In genomic region chr12:9051156-9051545, GRCh38 we compare ENCODE assay signal across 18 cellular contexts.
A peak's percentile ranks its signal among the peaks of the same experiment; 100 is the strongest.
DNase-seq lines count a peak whose midpoint lies in the region; ATAC-seq and TF ChIP-seq lines count a peak whose summit lies in the region.
"Had no signal": no experiment of that assay in that cellular context is flagged by ENCODE, and none has a peak within 500 bp of the region (broad histone marks: within the 10 kb centered on the region; RNA-seq: fewer than 3 reads in every experiment).

No MANE protein-coding gene starts in this region.

- H3K27ac Mint-ChIP-seq in dendritic cell treated with granulocyte-macrophage colony-stimulating factor and Interleukin-4, amounts not matched to agents 40 ng/mL and 50 ng/mL, for 4 days, result peak overlapping the region; percentile 6
- no peak overlapping the region for H3K27ac Mint-ChIP-seq in activated T-cell treated with anti-CD3 and anti-CD28 coated beads, Interleukin-2, amount 50 U/mL, for 24 hours
- H3K27ac Mint-ChIP-seq: CD14-positive monocyte had no signal

- TF ChIP-seq CTCF in upper lobe of left lung (IDR thresholded peaks at IDR 0.05), result no peak

- H3K4me3 ChIP-seq in upper lobe of left lung, result no peak overlapping the region

- no peak for TF ChIP-seq EP300 in upper lobe of left lung (IDR thresholded peaks at IDR 0.05)

- no peaks in the 10 kb centered on the region for H3K27me3 ChIP-seq in upper lobe of left lung

- peaks cover 5% of the 10 kb centered on the region for H3K27me3 Mint-ChIP-seq in dendritic cell treated with granulocyte-macrophage colony-stimulating factor and Interleukin-4, amounts not matched to agents 40 ng/mL and 50 ng/mL, for 4 days
- H3K27me3 Mint-ChIP-seq in activated T-cell treated with anti-CD3 and anti-CD28 coated beads, Interleukin-2, amount 50 U/mL, for 24 hours, result no peaks in the 10 kb centered on the region

- ATAC-seq in upper lobe of left lung (ENCODE audit: low FRiP score in 2 of 2) (peak; percentile 32 to 60), HG03095 (IDR thresholded peaks at IDR 0.05; ENCODE audit: unreplicated experiment) (no peak)
- ATAC-seq: PC-3, SK-N-SH treated with all-trans-retinoic acid at 6 μM for 48 hours had no signal

- no peaks in the 10 kb centered on the region for H3K9me3 Mint-ChIP-seq in dendritic cell treated with granulocyte-macrophage colony-stimulating factor and Interleukin-4, amounts not matched to agents 40 ng/mL and 50 ng/mL, for 4 days
- H3K9me3 Mint-ChIP-seq in activated T-cell treated with anti-CD3 and anti-CD28 coated beads, Interleukin-2, amount 50 U/mL, for 24 hours, result no peaks in the 10 kb centered on the region
- H3K9me3 Mint-ChIP-seq: CD14-positive monocyte had no signal

- no peak overlapping the region for H3K27ac ChIP-seq in upper lobe of left lung

- no peaks in the 10 kb centered on the region for H3K9me3 ChIP-seq in upper lobe of left lung

- no peak for TF ChIP-seq POLR2A in upper lobe of left lung (IDR thresholded peaks at IDR 0.05)

- no peak overlapping the region for H3K4me3 Mint-ChIP-seq in dendritic cell treated with granulocyte-macrophage colony-stimulating factor and Interleukin-4, amounts not matched to agents 40 ng/mL and 50 ng/mL, for 4 days
- H3K4me3 Mint-ChIP-seq in activated T-cell treated with anti-CD3 and anti-CD28 coated beads, Interleukin-2, amount 50 U/mL, for 24 hours, result no peak overlapping the region
- H3K4me3 Mint-ChIP-seq: CD14-positive monocyte had no signal

- H3K36me3 ChIP-seq in upper lobe of left lung, result no peaks in the 10 kb centered on the region

- intact Hi-C loops in dendritic cell treated with granulocyte-macrophage colony-stimulating factor and Interleukin-4, amounts not matched to agents 40 ng/mL and 50 ng/mL, for 4 days (cut with micrococcal nuclease), result no loop called here

- peaks cover 23% of the 10 kb centered on the region for H3K4me1 Mint-ChIP-seq in dendritic cell treated with granulocyte-macrophage colony-stimulating factor and Interleukin-4, amounts not matched to agents 40 ng/mL and 50 ng/mL, for 4 days (ENCODE audit: low read depth)
- H3K4me1 Mint-ChIP-seq in activated T-cell treated with anti-CD3 and anti-CD28 coated beads, Interleukin-2, amount 50 U/mL, for 24 hours (ENCODE audit: low read depth), result peaks cover 19% of the 10 kb centered on the region

- WGBS in upper lobe of left lung, 2 donors, result 71 to 78% methylated on average over 6 of the region's 6 CpGs

- H3K4me1 ChIP-seq in upper lobe of left lung, result peaks cover 0 to 4% (median 0%) of the 10 kb centered on the region in 4 donors

- no peaks in the 10 kb centered on the region for H3K36me3 Mint-ChIP-seq in dendritic cell treated with granulocyte-macrophage colony-stimulating factor and Interleukin-4, amounts not matched to agents 40 ng/mL and 50 ng/mL, for 4 days (ENCODE audit: low read depth)
- H3K36me3 Mint-ChIP-seq in activated T-cell treated with anti-CD3 and anti-CD28 coated beads, Interleukin-2, amount 50 U/mL, for 24 hours (ENCODE audit: low read depth), result no peaks in the 10 kb centered on the region
- H3K36me3 Mint-ChIP-seq: CD14-positive monocyte had no signal

- peak; percentile 8 for DNase-seq in SKM-1 treated with dmso at 0.1 percent for 144 hours (lab: John Stamatoyannopoulos, UW; ENCODE audit: unreplicated experiment)
- DNase-seq in SKM-1 (lab: John Stamatoyannopoulos, UW; ENCODE audit: unreplicated experiment), result no peak
- DNase-seq in LHCN-M2 (ENCODE audit: low read depth), result peak; percentile 9
- DNase-seq in upper lobe of left lung, result no peak
- DNase-seq in activated T-cell treated with anti-CD3 and anti-CD28 coated beads, Interleukin-2, amount 50 U/mL, for 24 hours, result no peak
- DNase-seq: COR-L47; EL; GOT3; KG1; NCI-H1105 treated with DMSO at 0.1 percent for 48 hours; NCI-H187 treated with DMSO at 0.1 percent for 48 hours; NCI-H526 treated with DMSO at 0.1 percent for 48 hours; NK-92 treated with Interleukin-12 subunit alpha and Interleukin-12 subunit beta, amount 100 ng/mL, for 24 hours; PC-3 had no signal

Comparison
In these comparisons a context has a peak if more than half of its experiments do, and no peak if none do; other contexts are left out.
1. DNase-seq: peak in SKM-1 treated with dmso at 0.1 percent for 144 hours (single experiment) and LHCN-M2 (single experiment); none in SKM-1 (single experiment), upper lobe of left lung (0 of 2) and activated T-cell treated with anti-CD3 and anti-CD28 coated beads, Interleukin-2, amount 50 U/mL, for 24 hours (single experiment).